1 cellular context compared by ENCODE assay signal in the genomic region with DNA sequence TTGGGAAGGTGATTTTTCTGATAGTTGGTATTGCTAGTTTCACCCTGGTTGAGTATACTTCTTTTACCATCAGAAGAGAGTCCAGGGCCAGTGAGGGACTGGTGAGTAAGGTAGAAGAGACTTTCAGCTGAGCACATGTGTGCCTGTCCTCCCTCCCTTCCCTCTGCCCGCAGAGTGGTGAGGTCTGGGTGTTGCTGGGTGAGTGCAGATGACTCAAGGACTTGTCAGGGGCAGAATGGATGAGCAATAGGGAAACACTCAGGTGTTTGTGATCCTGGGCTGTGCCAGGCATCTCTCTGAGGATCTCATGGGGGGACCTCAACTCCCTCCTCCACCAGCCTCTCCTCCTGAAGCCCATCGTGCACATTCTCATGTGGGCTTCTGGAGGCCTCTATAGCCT.
TF ChIP-seq lines count a peak whose summit lies in the region.

No MANE protein-coding gene starts in this region.

TF ChIP-seq in SK-N-SH, 30 proteins besides CTCF, POLR2A, EP300 and RAD21 (continued from another document):
- TF ChIP-seq, protein P1, sequence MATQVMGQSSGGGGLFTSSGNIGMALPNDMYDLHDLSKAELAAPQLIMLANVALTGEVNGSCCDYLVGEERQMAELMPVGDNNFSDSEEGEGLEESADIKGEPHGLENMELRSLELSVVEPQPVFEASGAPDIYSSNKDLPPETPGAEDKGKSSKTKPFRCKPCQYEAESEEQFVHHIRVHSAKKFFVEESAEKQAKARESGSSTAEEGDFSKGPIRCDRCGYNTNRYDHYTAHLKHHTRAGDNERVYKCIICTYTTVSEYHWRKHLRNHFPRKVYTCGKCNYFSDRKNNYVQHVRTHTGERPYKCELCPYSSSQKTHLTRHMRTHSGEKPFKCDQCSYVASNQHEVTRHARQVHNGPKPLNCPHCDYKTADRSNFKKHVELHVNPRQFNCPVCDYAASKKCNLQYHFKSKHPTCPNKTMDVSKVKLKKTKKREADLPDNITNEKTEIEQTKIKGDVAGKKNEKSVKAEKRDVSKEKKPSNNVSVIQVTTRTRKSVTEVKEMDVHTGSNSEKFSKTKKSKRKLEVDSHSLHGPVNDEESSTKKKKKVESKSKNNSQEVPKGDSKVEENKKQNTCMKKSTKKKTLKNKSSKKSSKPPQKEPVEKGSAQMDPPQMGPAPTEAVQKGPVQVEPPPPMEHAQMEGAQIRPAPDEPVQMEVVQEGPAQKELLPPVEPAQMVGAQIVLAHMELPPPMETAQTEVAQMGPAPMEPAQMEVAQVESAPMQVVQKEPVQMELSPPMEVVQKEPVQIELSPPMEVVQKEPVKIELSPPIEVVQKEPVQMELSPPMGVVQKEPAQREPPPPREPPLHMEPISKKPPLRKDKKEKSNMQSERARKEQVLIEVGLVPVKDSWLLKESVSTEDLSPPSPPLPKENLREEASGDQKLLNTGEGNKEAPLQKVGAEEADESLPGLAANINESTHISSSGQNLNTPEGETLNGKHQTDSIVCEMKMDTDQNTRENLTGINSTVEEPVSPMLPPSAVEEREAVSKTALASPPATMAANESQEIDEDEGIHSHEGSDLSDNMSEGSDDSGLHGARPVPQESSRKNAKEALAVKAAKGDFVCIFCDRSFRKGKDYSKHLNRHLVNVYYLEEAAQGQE (IDR thresholded peaks at IDR 0.05; ENCODE audit: low read depth, low read length) = no peak
- TF ChIP-seq ELF1 (IDR thresholded peaks at IDR 0.05) (no peak), FOXJ3 (CRISPR knock-in tag; IDR thresholded peaks at IDR 0.05) (no peak), RXRA (IDR thresholded peaks at IDR 0.05; ENCODE audit: borderline replicate concordance, low read depth) (peak; percentile 45; the same call in 1 of the 2 replicates), SIN3A (IDR thresholded peaks at IDR 0.05; ENCODE audit: borderline replicate concordance, low read depth, low read length) (peak; percentile 72; the same call in 1 of the 2 replicates), TAF1 (IDR thresholded peaks at IDR 0.05; ENCODE audit: borderline replicate concordance, low read depth, low read length) (no peak; the same call in 1 of the 2 replicates), MXI1 (IDR thresholded peaks at IDR 0.05; ENCODE audit: low read depth, low read length) (no peak), TCF12 (IDR thresholded peaks at IDR 0.05) (peak; percentile 89), POLR2AphosphoS5 (IDR thresholded peaks at IDR 0.05; ENCODE audit: low read depth, low read length) (peak; percentile 48; the same call in 1 of the 2 replicates), CHD2 (IDR thresholded peaks at IDR 0.05; ENCODE audit: low read length, partially characterized antibody) (no peak), ZBTB33 (IDR thresholded peaks at IDR 0.05; ENCODE audit: borderline replicate concordance, low read depth) (no peak), RFX5 (IDR thresholded peaks at IDR 0.05; ENCODE audit: low read length) (no peak), SMC3 (IDR thresholded peaks at IDR 0.05; ENCODE audit: low read depth, low read length) (no peak), NRF1 (IDR thresholded peaks at IDR 0.05; ENCODE audit: low read depth, low read length) (no peak), TEAD4 (IDR thresholded peaks at IDR 0.05; ENCODE audit: borderline replicate concordance, insufficient read depth) (no peak), MEF2A (IDR thresholded peaks at IDR 0.05; ENCODE audit: borderline replicate concordance, low read depth) (no peak), RCOR1 (IDR thresholded peaks at IDR 0.05; ENCODE audit: low read length) (no peak)
- TF ChIP-seq, protein P2, sequence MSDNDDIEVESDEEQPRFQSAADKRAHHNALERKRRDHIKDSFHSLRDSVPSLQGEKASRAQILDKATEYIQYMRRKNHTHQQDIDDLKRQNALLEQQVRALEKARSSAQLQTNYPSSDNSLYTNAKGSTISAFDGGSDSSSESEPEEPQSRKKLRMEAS (IDR thresholded peaks at IDR 0.05; ENCODE audit: low read depth) = peak; percentile 85
- TF ChIP-seq, protein P3, sequence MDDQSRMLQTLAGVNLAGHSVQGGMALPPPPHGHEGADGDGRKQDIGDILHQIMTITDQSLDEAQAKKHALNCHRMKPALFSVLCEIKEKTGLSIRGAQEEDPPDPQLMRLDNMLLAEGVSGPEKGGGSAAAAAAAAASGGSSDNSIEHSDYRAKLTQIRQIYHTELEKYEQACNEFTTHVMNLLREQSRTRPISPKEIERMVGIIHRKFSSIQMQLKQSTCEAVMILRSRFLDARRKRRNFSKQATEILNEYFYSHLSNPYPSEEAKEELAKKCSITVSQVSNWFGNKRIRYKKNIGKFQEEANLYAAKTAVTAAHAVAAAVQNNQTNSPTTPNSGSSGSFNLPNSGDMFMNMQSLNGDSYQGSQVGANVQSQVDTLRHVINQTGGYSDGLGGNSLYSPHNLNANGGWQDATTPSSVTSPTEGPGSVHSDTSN (IDR thresholded peaks at IDR 0.05) = peak; percentile 82
